Comparison of ENCODE assay signal across 10 cellular contexts in the genomic region with DNA sequence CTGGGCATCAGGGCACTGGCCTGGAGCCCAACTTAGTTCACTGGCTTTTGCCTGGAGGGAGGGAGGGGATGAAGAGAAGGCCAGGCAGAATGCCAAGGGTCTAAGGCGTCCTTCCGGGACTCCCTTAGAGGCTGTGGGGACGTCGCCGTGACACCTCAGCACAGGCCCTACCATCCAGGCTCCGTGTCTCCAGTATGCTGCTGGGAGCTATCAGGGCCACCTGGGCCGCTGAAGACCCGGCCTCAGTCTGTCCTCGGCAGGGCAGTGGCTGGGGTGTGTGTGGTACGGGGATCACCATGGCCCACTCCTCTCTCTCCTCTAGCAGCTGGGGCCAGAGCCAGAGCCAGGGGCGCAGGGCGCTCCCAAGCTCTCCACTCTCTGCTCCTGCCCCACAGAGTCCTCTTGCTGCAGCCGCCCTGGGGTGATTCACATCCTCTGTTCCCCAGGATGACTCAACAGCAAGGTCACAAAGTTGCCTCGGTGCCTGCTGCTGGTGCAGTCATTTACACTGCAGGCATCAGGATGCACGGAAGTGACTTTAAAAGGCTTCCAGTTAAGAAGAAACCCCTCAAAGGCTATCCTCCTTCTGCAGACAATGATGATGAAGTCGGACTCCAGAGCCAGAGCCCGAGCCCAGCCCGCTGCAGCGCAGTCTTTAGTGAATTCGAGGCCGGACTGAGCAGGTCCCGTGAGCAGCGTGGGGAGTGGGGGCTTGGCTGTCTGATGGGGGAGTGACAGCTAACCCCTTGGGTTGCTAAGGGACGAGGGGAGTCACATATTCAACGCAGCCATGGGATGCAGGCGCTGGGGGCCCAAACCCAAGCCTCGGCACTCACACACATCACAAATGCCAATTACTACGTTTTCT.
DNase-seq lines count a peak whose midpoint lies in the region; ATAC-seq lines count a peak whose summit lies in the region.
"Had no signal": no experiment of that assay in that cellular context is flagged by ENCODE, and none has a peak within 500 bp of the region (broad histone marks: within the 10 kb centered on the region; RNA-seq: fewer than 3 reads in every experiment).

No MANE protein-coding gene starts in this region.

- no peak for DNase-seq in activated CD4-positive, CD25-positive, alpha-beta regulatory T cell treated with anti-CD3 and anti-CD28 coated beads, Interleukin-2, amount 50 U/mL, for 72 hours
- DNase-seq in SIG-M5 treated with dmso at 0.1 percent for 504 hours (lab: John Stamatoyannopoulos, UW; ENCODE audit: unreplicated experiment) = peak; percentile 87
- peak; percentile 73 for DNase-seq in fibroblast of peridontal ligament (ENCODE audit: extremely low read depth)
- DNase-seq in stimulated activated CD4-positive, alpha-beta T cell treated with anti-CD3 and anti-CD28 coated beads, Interleukin-4, amount 100 ng/mL, for 48 hours (ENCODE audit: low read depth in 2 of 2) = peak; percentile 52 to 53
- DNase-seq in effector memory CD4-positive, alpha-beta T cell = no peak
- no peak for DNase-seq in T-helper 9 cell
- DNase-seq in DMS 273 (lab: John Stamatoyannopoulos, UW; ENCODE audit: unreplicated experiment) = no peak
- DNase-seq: gastrocnemius medialis had no signal

- ATAC-seq in activated CD4-positive, CD25-positive, alpha-beta regulatory T cell treated with anti-CD3 and anti-CD28 coated beads, Interleukin-2, amount 50 U/mL, for 24 hours = peak; percentile 83
- ATAC-seq: gastrocnemius medialis had no signal

- H3K36me3 ChIP-seq in effector memory CD4-positive, alpha-beta T cell (ENCODE audit: control insufficient read depth, insufficient read depth, low read length) = no peaks in the 10 kb centered on the region
- H3K36me3 ChIP-seq: BLaER1, gastrocnemius medialis had no signal

- H3K27me3 ChIP-seq in effector memory CD4-positive, alpha-beta T cell (replicated peaks; ENCODE audit: control insufficient read depth, insufficient read depth, low read length, poor library complexity, severe bottlenecking) = no peaks in the 10 kb centered on the region
- H3K27me3 ChIP-seq: BLaER1 had no signal

- H3K9me3 ChIP-seq in effector memory CD4-positive, alpha-beta T cell (ENCODE audit: control insufficient read depth, low read length) = no peaks in the 10 kb centered on the region
- H3K9me3 ChIP-seq: gastrocnemius medialis had no signal

- no peaks in the 10 kb centered on the region for H3K4me1 ChIP-seq in effector memory CD4-positive, alpha-beta T cell (ENCODE audit: control insufficient read depth, insufficient read depth, low read length, poor library complexity, severe bottlenecking)
- H3K4me1 ChIP-seq: BLaER1, gastrocnemius medialis had no signal

- H3K4me3 ChIP-seq in effector memory CD4-positive, alpha-beta T cell (ENCODE audit: insufficient read depth, low read depth, low read length, poor library complexity, severe bottlenecking) = no peak overlapping the region
- H3K4me3 ChIP-seq: BLaER1, gastrocnemius medialis had no signal

- H3K27ac ChIP-seq in effector memory CD4-positive, alpha-beta T cell (ENCODE audit: insufficient read depth, low read length, poor library complexity, severe bottlenecking) = no peak overlapping the region
- H3K27ac ChIP-seq: BLaER1, gastrocnemius medialis had no signal

Comparison
In these comparisons a context has a peak if more than half of its experiments do, and no peak if none do; other contexts are left out.
1. DNase-seq: peak in SIG-M5 treated with dmso at 0.1 percent for 504 hours (single experiment), fibroblast of peridontal ligament (single experiment) and stimulated activated CD4-positive, alpha-beta T cell treated with anti-CD3 and anti-CD28 coated beads, Interleukin-4, amount 100 ng/mL, for 48 hours (2 of 2); none in activated CD4-positive, CD25-positive, alpha-beta regulatory T cell treated with anti-CD3 and anti-CD28 coated beads, Interleukin-2, amount 50 U/mL, for 72 hours (single experiment), effector memory CD4-positive, alpha-beta T cell (0 of 3), T-helper 9 cell (single experiment) and DMS 273 (single experiment).